ENCODE assay signal across 31 cellular contexts in genomic region chr3:8761866-8762265, GRCh38. TPM values are rescaled to one million over a fixed set of nuclear protein-coding genes. Genes with fewer than 3 reads are reported as not detected.
"Had no signal": no experiment of that assay in that cellular context is flagged by ENCODE, and none has a peak within 500 bp of the region (broad histone marks: within the 10 kb centered on the region; RNA-seq: fewer than 3 reads in every experiment).

No MANE protein-coding gene starts in this region.

- DNase-seq: cerebellar nuclear complex; dorsolateral prefrontal cortex; effector CD8-positive, alpha-beta T cell; foreskin keratinocyte; heart left ventricle; left cardiac atrium; left lung; mammary epithelial cell; mesendoderm; naive thymus-derived CD8-positive, alpha-beta T cell; psoas muscle; right cardiac atrium; spleen; stimulated activated CD4-positive, alpha-beta T cell treated with anti-CD3 and anti-CD28 coated beads, Interleukin-4, amount 100 ng/mL, for 4 hours; stimulated activated naive CD8-positive, alpha-beta T cell treated with anti-CD3 and anti-CD28 coated beads, Interleukin-15, Interleukin-2, amounts not matched to agents 100 U/mL and 50 U/mL, for 24 hours; substantia nigra; testis; tibial artery had no signal

- H3K4me1 ChIP-seq: esophagus muscularis mucosa, foreskin keratinocyte, gastroesophageal sphincter, heart left ventricle, left lung, spleen, testis, tibial artery had no signal

- H3K9me3 ChIP-seq: esophagus muscularis mucosa, gastroesophageal sphincter, heart left ventricle, left lung, psoas muscle, spleen, testis, tibial artery had no signal

- H3K4me2 ChIP-seq: hepatocyte had no signal

- H3K4me3 Mint-ChIP-seq: naive thymus-derived CD8-positive, alpha-beta T cell; neural crest cell; stimulated activated memory B cell treated with anti-CD40 and anti-IgM and Interleukin-4, amounts not matched to agents 10 μg/mL and 1 μg/mL and 100 μg/mL, for 72 hours; type B pancreatic cell had no signal

- H2AFZ ChIP-seq: hepatocyte had no signal

- H3K27me3 ChIP-seq: hepatocyte, testis, tibial artery had no signal

- H3K36me3 ChIP-seq: esophagus muscularis mucosa, gastroesophageal sphincter, heart left ventricle, left lung, spleen, tibial artery had no signal

- H3K4me3 ChIP-seq: dorsolateral prefrontal cortex, esophagus muscularis mucosa, gastroesophageal sphincter, heart left ventricle, hepatocyte, left lung, psoas muscle, skin epidermis, spleen, testis, tibial artery had no signal

- H3K4me1 Mint-ChIP-seq: naive thymus-derived CD8-positive, alpha-beta T cell; stimulated activated memory B cell treated with anti-CD40 and anti-IgM and Interleukin-4, amounts not matched to agents 10 μg/mL and 1 μg/mL and 100 μg/mL, for 72 hours had no signal

- H3K9me3 Mint-ChIP-seq: naive thymus-derived CD8-positive, alpha-beta T cell; neural crest cell; stimulated activated memory B cell treated with anti-CD40 and anti-IgM and Interleukin-4, amounts not matched to agents 10 μg/mL and 1 μg/mL and 100 μg/mL, for 72 hours; type B pancreatic cell had no signal

- H3K79me2 ChIP-seq: hepatocyte had no signal

- FAIRE-seq: endothelial cell of umbilical vein had no signal

- H3K27ac ChIP-seq: dorsolateral prefrontal cortex, esophagus muscularis mucosa, foreskin keratinocyte, gastroesophageal sphincter, heart left ventricle, hepatocyte, left lung, psoas muscle, skin epidermis, spleen, testis, tibial artery had no signal

- H3K36me3 Mint-ChIP-seq: naive thymus-derived CD8-positive, alpha-beta T cell; stimulated activated memory B cell treated with anti-CD40 and anti-IgM and Interleukin-4, amounts not matched to agents 10 μg/mL and 1 μg/mL and 100 μg/mL, for 72 hours; type B pancreatic cell had no signal

- H3K27ac Mint-ChIP-seq: stimulated activated memory B cell treated with anti-CD40 and anti-IgM and Interleukin-4, amounts not matched to agents 10 μg/mL and 1 μg/mL and 100 μg/mL, for 72 hours; type B pancreatic cell had no signal

RNA-seq across cellular contexts. Expression of gene CAV3, which starts 28.3 kb away (rescaled TPM):
- total RNA-seq: endothelial cell of umbilical vein; epithelial cell of proximal tubule; esophagus muscularis mucosa; fibroblast of lung; foreskin keratinocyte; gastroesophageal sphincter; hepatocyte; kidney epithelial cell; mammary epithelial cell; naive thymus-derived CD8-positive, alpha-beta T cell; neural crest cell; osteoblast; renal cortical epithelial cell; spleen; testis had no signal
